ENCODE assay signal across 8 cellular contexts in genomic region chr2:114661926-114662670, GRCh38.
DNase-seq lines count a peak whose midpoint lies in the region; ATAC-seq, FAIRE-seq and TF ChIP-seq lines count a peak whose summit lies in the region.

No MANE protein-coding gene starts in this region.

- no peaks in the 10 kb centered on the region for H4K20me1 ChIP-seq in smooth muscle cell (ENCODE audit: low read depth)

- 25% methylated on average over 60 of the region's 60 CpGs for WGBS in smooth muscle cell (ENCODE audit: low lambda C conversion rate)

- peak; percentile 7 for DNase-seq in NCI-H146 (lab: John Stamatoyannopoulos, UW)
- DNase-seq in NCI-H146 treated with DMSO at 0.1 percent for 48 hours (lab: John Stamatoyannopoulos, UW; ENCODE audit: unreplicated experiment), result no peak
- DNase-seq in amygdala (lab: John Stamatoyannopoulos, UW), result peak in 39 of 56 donors; percentile 1 to 49 (median 17)
- DNase-seq in islet precursor cell, result peak; percentile 71
- no peak for DNase-seq in smooth muscle cell (lab: John Stamatoyannopoulos, UW; ENCODE audit: unreplicated experiment)
- no peak for DNase-seq in GM12892 (ENCODE audit: insufficient read length)

- H3K9ac ChIP-seq in smooth muscle cell (ENCODE audit: low read depth), result no peak overlapping the region

- no peaks in the 10 kb centered on the region for H3K36me3 ChIP-seq in smooth muscle cell (ENCODE audit: low read depth)

- peak overlapping the region; percentile 93 for H2AFZ ChIP-seq in smooth muscle cell (ENCODE audit: low read depth)

- H3K27ac ChIP-seq in smooth muscle cell (ENCODE audit: low read depth), result no peak overlapping the region

- peaks cover 29% of the 10 kb centered on the region for H3K27me3 ChIP-seq in smooth muscle cell (ENCODE audit: low read depth)

- H3K79me2 ChIP-seq in smooth muscle cell (ENCODE audit: low read depth), result no peaks in the 10 kb centered on the region

- no peak for FAIRE-seq in GM12892 (lab: Jason Lieb, UNC)

- no peak for ATAC-seq in HG03175 (IDR thresholded peaks at IDR 0.05; ENCODE audit: unreplicated experiment)
- ATAC-seq in HG03457 (IDR thresholded peaks at IDR 0.05; ENCODE audit: unreplicated experiment), result no peak

- TF ChIP-seq CTCF in smooth muscle cell (IDR thresholded peaks at IDR 0.05; ENCODE audit: borderline replicate concordance, insufficient read depth, poor library complexity, severe bottlenecking), result no peak

- peak overlapping the region; percentile 88 for H3K4me2 ChIP-seq in smooth muscle cell

- H3K4me1 ChIP-seq in smooth muscle cell (ENCODE audit: low read depth), result no peaks in the 10 kb centered on the region

- H3F3A ChIP-seq in smooth muscle cell (ENCODE audit: low read depth), result no peaks in the 10 kb centered on the region

- TF ChIP-seq POLR2A in GM12892 (IDR thresholded peaks at IDR 0.05; ENCODE audit: low read depth, low read length), result no peak

- H3K4me3 ChIP-seq in smooth muscle cell, result peak overlapping the region; percentile 63

- H3K9me3 ChIP-seq in smooth muscle cell (replicated peaks; ENCODE audit: low read depth), result no peaks in the 10 kb centered on the region

Comparison
In these comparisons a context has a peak if more than half of its experiments do, and no peak if none do; other contexts are left out.
1. DNase-seq: peak in NCI-H146 (single experiment), amygdala (39 of 56) and islet precursor cell (single experiment); none in NCI-H146 treated with DMSO at 0.1 percent for 48 hours (single experiment), smooth muscle cell (single experiment) and GM12892 (single experiment).